ENCODE assay signal across 11 cellular contexts in the genomic region with DNA sequence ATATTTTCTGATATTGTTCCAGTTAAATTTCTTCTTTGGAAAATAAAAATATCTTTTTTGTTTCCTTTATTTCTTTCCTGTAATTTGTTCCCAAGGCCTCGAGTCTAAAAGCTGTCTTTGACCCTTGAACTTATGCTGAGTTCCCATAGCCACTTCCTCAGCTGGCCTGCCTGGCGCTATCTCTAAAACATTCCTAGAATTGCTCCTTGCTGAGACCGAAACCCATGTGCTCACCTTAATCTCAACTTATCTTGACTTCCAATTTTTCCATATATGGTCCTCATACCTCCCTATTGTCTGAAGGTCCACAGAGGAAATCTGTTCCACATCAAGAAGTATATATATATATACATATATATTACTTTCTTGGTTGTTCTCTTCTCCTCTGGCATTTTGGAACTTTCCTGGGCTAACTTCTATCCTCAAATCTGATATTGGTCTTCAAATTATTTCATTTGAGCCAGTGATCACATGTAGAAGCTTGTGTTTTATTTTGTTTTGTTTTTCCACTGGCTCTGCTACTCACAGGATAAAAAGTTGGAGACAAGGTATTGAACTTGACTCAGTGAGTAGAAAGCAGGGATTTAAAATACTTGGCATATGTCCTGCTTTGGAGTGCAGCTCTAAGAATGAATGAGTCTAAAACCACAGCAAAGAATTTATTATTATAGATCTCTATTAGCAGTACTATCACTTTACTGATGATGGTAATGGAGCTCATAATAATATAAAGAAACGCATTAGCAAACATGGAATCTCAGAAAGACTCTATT. TPM values are rescaled to one million over a fixed set of nuclear protein-coding genes. Genes with fewer than 3 reads are reported as not detected.
DNase-seq lines count a peak whose midpoint lies in the region; ATAC-seq, FAIRE-seq and TF ChIP-seq lines count a peak whose summit lies in the region.
"Had no signal": no experiment of that assay in that cellular context is flagged by ENCODE, and none has a peak within 500 bp of the region (broad histone marks: within the 10 kb centered on the region; RNA-seq: fewer than 3 reads in every experiment).

No MANE protein-coding gene starts in this region.

- no peaks in the 10 kb centered on the region for H3K79me2 ChIP-seq in PC-3 (ENCODE audit: low read length)

- no peak overlapping the region for H3K4me3 ChIP-seq in small intestine (ENCODE audit: low read depth in 1 of 2, low read length in 2 of 2)
- no peak overlapping the region for H3K4me3 ChIP-seq in PC-3 (ENCODE audit: low read length)

- H2AFZ ChIP-seq in PC-3 (ENCODE audit: low read length) = no peak overlapping the region

- FAIRE-seq in small intestine (lab: Jason Lieb, UNC) (no peak), GM19239 (lab: Jason Lieb, UNC) (no peak)

- peak; percentile 22 for DNase-seq in HS-5 (ENCODE audit: low read depth)
- DNase-seq in astrocyte of the hippocampus (ENCODE audit: low read depth, low spot score) = peak; percentile 91
- DNase-seq in islet precursor cell = peak; percentile 85
- DNase-seq in small intestine = peak; percentile 76
- no peak for DNase-seq in PC-3
- no peak for DNase-seq in germinal center (ENCODE audit: low spot score)
- DNase-seq in GM19239 (ENCODE audit: insufficient read length, low spot score) = no peak
- DNase-seq: activated CD4-positive, alpha-beta T cell treated with anti-CD3 and anti-CD28 coated beads, Interleukin-2, amount 50 U/mL, for 48 hours; left cardiac atrium; NCI-H510A had no signal

- H3K4me1 ChIP-seq in small intestine (ENCODE audit: control insufficient read depth in 2 of 2, insufficient read depth in 1 of 2, low read depth in 1 of 2, low read length in 1 of 2) = peaks cover 0 to 5% of the 10 kb centered on the region in 2 donors
- H3K4me1 ChIP-seq in PC-3 (ENCODE audit: insufficient read depth, low read length) = no peaks in the 10 kb centered on the region

- BruUV-seq in PC-3 (replicated peaks; lab: Mats Ljungman, UMichigan) = no TSS peak

- no peak overlapping the region for H3K27ac ChIP-seq in small intestine (ENCODE audit: low read depth in 1 of 2, low read length in 1 of 2)
- H3K27ac ChIP-seq in PC-3 (ENCODE audit: low read length) = no peak overlapping the region

- H3F3A ChIP-seq in PC-3 (ENCODE audit: low read length, unreplicated experiment) = no peaks in the 10 kb centered on the region

- CTCF ChIA-PET in PC-3 (lab: Charles Lee) = no interaction called here

- no peak for TF ChIP-seq CTCF in PC-3 (conservative IDR thresholded peaks at IDR 0.05; ENCODE audit: low read depth, low read length)

- H3K4me2 ChIP-seq in PC-3 (ENCODE audit: low read length) = no peak overlapping the region

- no peak overlapping the region for H3K9ac ChIP-seq in PC-3 (ENCODE audit: low read length)

- H3K36me3 ChIP-seq in small intestine (ENCODE audit: control insufficient read depth in 2 of 2, insufficient read depth in 2 of 2, low read length in 2 of 2) = no peaks in the 10 kb centered on the region
- no peaks in the 10 kb centered on the region for H3K36me3 ChIP-seq in PC-3 (ENCODE audit: low read depth, low read length)

- intact Hi-C loops in PC-3 (cut with micrococcal nuclease) = no loop called here

- no peaks in the 10 kb centered on the region for H3K9me3 ChIP-seq in small intestine (ENCODE audit: control insufficient read depth, low read depth)
- H3K9me3 ChIP-seq in PC-3 (ENCODE audit: low read length) = no peaks in the 10 kb centered on the region

- H3K27me3 ChIP-seq in small intestine (ENCODE audit: control insufficient read depth in 2 of 2, insufficient read depth in 2 of 2, low read length in 2 of 2) (no peaks in the 10 kb centered on the region), PC-3 (ENCODE audit: low read length) (no peaks in the 10 kb centered on the region)

- 31 to 57% (median 41%) methylated on average over 4 of the region's 4 CpGs for WGBS in small intestine, 3 donors

- H4K20me1 ChIP-seq in PC-3 (ENCODE audit: low read length) = no peaks in the 10 kb centered on the region

- POLR2A ChIA-PET in PC-3 (lab: Charles Lee; ENCODE audit: unreplicated experiment) = no interaction called here

- H3K9me2 ChIP-seq in PC-3 (replicated peaks; ENCODE audit: low read length) = no peaks in the 10 kb centered on the region

- no peak for ATAC-seq in PC-3
- no peak for ATAC-seq in HG02981 (IDR thresholded peaks at IDR 0.05; ENCODE audit: unreplicated experiment)

RNA-seq across cellular contexts. Expression of a gene that starts 45.2 kb away (rescaled TPM):
- polyA plus RNA-seq in small intestine = 10 to 100 TPM in 2 of 3 donors, 1 to 10 TPM in 1; 6.8 to 20.0 (median 13.9) TPM
- total RNA-seq in PC-3 (2014; rRNA removed) = 24.5 TPM in 2 replicates

Comparison
In these comparisons a context has a peak if more than half of its experiments do, and no peak if none do; other contexts are left out.
1. DNase-seq: peak in HS-5 (single experiment), astrocyte of the hippocampus (single experiment), islet precursor cell (single experiment) and small intestine (single experiment); none in PC-3 (single experiment), germinal center (single experiment) and GM19239 (single experiment).